Comparison of ENCODE assay signal across 9 cellular contexts in the genomic region with DNA sequence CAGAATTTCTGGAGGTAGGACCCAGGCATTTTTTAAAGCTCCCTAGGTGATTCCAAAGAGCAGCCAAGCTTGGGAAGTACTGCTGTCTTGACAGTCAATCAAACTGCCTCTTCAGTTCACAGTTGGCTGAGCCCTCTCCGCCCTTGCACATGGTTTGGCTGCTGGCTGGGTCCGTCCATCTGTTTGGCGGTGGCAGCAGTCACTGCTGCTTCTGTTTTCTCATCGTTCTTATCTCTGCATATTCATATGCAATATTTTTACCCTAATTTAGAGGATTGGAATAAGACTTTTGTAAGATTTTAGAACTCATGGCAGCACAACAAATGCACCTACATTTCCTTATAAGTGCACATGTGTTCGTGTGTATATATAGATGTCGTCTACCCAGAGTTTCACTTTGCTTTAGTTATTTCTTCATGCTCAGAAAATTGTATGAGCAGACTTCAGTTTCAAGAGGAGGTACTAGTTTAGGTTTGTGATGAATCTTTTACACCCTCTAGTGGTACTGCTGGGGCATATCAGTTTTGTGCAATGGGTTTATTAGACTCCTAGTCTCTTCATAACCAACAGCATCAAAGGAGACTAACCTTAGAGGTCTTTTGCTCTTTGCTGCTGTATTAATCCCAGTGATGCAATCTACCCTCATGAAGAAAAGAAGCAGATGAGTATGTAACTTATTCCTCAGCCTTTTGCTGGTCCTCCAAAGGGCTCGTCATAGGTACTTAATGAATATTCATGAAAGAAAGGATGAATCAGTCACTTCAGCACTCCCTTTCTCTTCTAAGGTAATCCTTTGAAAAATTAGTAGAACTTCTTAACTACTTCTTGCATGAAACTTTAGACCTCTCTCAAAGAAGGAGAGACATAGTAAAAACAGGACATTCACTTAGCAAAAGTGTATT. TPM values are rescaled to one million over a fixed set of nuclear protein-coding genes. Genes with fewer than 3 reads are reported as not detected.
DNase-seq lines count a peak whose midpoint lies in the region; ATAC-seq and TF ChIP-seq lines count a peak whose summit lies in the region.
"Had no signal": no experiment of that assay in that cellular context is flagged by ENCODE, and none has a peak within 500 bp of the region (broad histone marks: within the 10 kb centered on the region; RNA-seq: fewer than 3 reads in every experiment).

No MANE protein-coding gene starts in this region.

- H3K4me3 Mint-ChIP-seq in endodermal cell = no peak overlapping the region

- no peak overlapping the region for H3K27ac Mint-ChIP-seq in endodermal cell

- H3K9me3 Mint-ChIP-seq in endodermal cell = no peaks in the 10 kb centered on the region

- WGBS in endodermal cell (ENCODE audit: insufficient coverage in 1 of 2, insufficient read length in 1 of 2), 2 experiments = 54 to 79% methylated on average over 2 to 7 of the region's 7 CpGs

- H3K9me3 ChIP-seq in SJCRH30 (replicated peaks) (no peaks in the 10 kb centered on the region), endodermal cell (ENCODE audit: control insufficient read depth, low read length) (no peaks in the 10 kb centered on the region), mucosa of descending colon (no peaks in the 10 kb centered on the region)

- ATAC-seq in GM18498 (IDR thresholded peaks at IDR 0.05; ENCODE audit: unreplicated experiment) (peak; percentile 77), HG02763 (IDR thresholded peaks at IDR 0.05; ENCODE audit: unreplicated experiment) (peak; percentile 81), mucosa of descending colon (peak; percentile 71)

- peak; percentile 28 for DNase-seq in BJ (ENCODE audit: low read depth)
- peak; percentile 91 for DNase-seq in NAMALWA (ENCODE audit: low spot score)
- DNase-seq in SJCRH30 = peak; percentile 9 to 62
- no peak for DNase-seq in endodermal cell
- no peak for DNase-seq in mucosa of descending colon
- DNase-seq in NK-92 (lab: John Stamatoyannopoulos, UW; ENCODE audit: unreplicated experiment) = no peak

- H3K4me1 Mint-ChIP-seq in endodermal cell = peaks cover 2% of the 10 kb centered on the region

- H3K27me3 ChIP-seq in BJ (ENCODE audit: control insufficient read depth, insufficient read depth, low read length) (no peaks in the 10 kb centered on the region), SJCRH30 (no peaks in the 10 kb centered on the region; the same call in 1 of the 2 replicates), endodermal cell (ENCODE audit: control insufficient read depth, insufficient read depth, low read length, poor library complexity, severe bottlenecking) (peaks cover 4% of the 10 kb centered on the region)

- peak overlapping the region; percentile 14; the same call in 1 of the 2 replicates for H3K4me3 ChIP-seq in BJ (ENCODE audit: low read depth, low read length)
- H3K4me3 ChIP-seq in SJCRH30 = no peak overlapping the region
- no peak overlapping the region for H3K4me3 ChIP-seq in endodermal cell (ENCODE audit: low read length)
- H3K4me3 ChIP-seq in mucosa of descending colon = no peak overlapping the region

- TF ChIP-seq CTCF in BJ (IDR thresholded peaks at IDR 0.05; ENCODE audit: insufficient read depth, low read depth, low read length) = peak; percentile 84
- peak; percentile 84 for TF ChIP-seq CTCF in endodermal cell (conservative IDR thresholded peaks at IDR 0.05)
- TF ChIP-seq CTCF in mucosa of descending colon (IDR thresholded peaks at IDR 0.05) = peak; percentile 59

- no peak overlapping the region for H3K27ac ChIP-seq in SJCRH30
- no peak overlapping the region for H3K27ac ChIP-seq in endodermal cell (ENCODE audit: low read depth, low read length)

- intact Hi-C loops in mucosa of descending colon (cut with DNase I, micrococcal nuclease) = no loop called here

- H3K9ac ChIP-seq in endodermal cell (ENCODE audit: extremely low read depth, low read length, poor library complexity, severe bottlenecking) = no peak overlapping the region

- H3K36me3 ChIP-seq in BJ (ENCODE audit: control insufficient read depth, insufficient read depth, low read length) (no peaks in the 10 kb centered on the region), SJCRH30 (no peaks in the 10 kb centered on the region), endodermal cell (ENCODE audit: control insufficient read depth, insufficient read depth, low read length) (no peaks in the 10 kb centered on the region), mucosa of descending colon (ENCODE audit: low read depth) (no peaks in the 10 kb centered on the region)

- no peaks in the 10 kb centered on the region for H3K36me3 Mint-ChIP-seq in endodermal cell (ENCODE audit: low read depth)

- POLR2A ChIA-PET in BJ (lab: Charles Lee) = no interaction called here

- CTCF ChIA-PET in BJ (lab: Yijun Ruan, JAX) = interaction anchor here (0.7 to 2.5 kb wide), 11 partner anchors 8 to 769 kb away, joined by 3 to 15 read pairs (median 4); no protein-coding TSS in a partner anchor

- H3K27me3 Mint-ChIP-seq in endodermal cell (ENCODE audit: insufficient read depth) = peaks cover 2% of the 10 kb centered on the region

- no peaks in the 10 kb centered on the region for H3K4me1 ChIP-seq in SJCRH30
- H3K4me1 ChIP-seq in endodermal cell (ENCODE audit: control insufficient read depth, insufficient read depth, low read length) = peaks cover 2% of the 10 kb centered on the region
- H3K4me1 ChIP-seq in mucosa of descending colon (ENCODE audit: low read depth) = no peaks in the 10 kb centered on the region

RNA-seq across cellular contexts. Expression of a gene that starts 44.3 kb away (rescaled TPM):
- polyA plus RNA-seq in BJ (2011; rRNA removed) = 0.31 TPM in 1 of 2 replicates, not detected in the other
- polyA minus RNA-seq in BJ (2011; rRNA and poly(A)+ RNA removed) = 0.77 TPM in 1 of 2 replicates, not detected in the other
- total RNA-seq in SJCRH30 (2014; rRNA removed; shearing (Covaris generic)) = not detected in 2 replicates
- total RNA-seq in endodermal cell (not detected), mucosa of descending colon (not detected)
- 0.46 TPM for polyA plus RNA-seq in endodermal cell (2013, experiment 1 of 2)
- not detected for polyA plus RNA-seq in endodermal cell (2013, experiment 2 of 2)
- total RNA-seq: subcutaneous adipose tissue had no signal

Comparison
In these comparisons a context has a peak if more than half of its experiments do, and no peak if none do; other contexts are left out.
1. DNase-seq: peak in BJ (single experiment), NAMALWA (single experiment) and SJCRH30 (2 of 2); none in endodermal cell (single experiment), mucosa of descending colon (0 of 3) and NK-92 (single experiment).
2. Peak in every context shown above with its lines, with median percentiles within 50 percentile points of each other: CTCF ChIP-seq and ATAC-seq.